Comparison of ENCODE assay signal across 8 cellular contexts in the genomic region with DNA sequence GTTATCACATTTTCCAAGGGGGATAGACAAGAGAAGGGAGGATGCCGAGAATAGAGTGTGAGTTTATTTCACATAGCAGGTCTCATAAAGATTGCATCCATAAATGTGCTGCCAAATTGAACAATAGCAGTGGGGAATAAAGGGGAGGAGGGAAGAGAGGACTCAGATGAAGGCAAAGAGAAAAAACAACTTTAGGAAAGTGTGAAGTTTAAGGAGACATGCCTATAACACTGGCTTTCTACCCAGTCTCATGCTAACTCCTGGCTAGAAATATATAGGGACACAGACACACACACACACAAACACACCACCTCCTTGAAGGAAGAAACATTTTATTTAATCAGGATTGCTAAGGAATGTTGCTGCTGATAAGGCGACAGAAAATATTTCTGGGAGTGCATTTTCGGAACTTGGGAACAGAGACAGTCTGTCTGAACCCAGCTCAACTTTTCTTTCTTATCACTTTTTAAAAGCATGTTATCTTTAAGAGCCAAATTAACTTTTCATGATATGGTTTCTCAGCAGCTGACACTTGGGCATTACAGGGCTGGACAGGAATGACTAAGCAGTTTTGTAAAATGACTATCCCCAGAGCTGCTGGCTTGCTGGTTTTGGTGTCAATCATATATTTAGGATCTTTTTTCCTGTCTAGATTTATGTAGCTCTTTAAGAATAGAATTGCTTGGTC.
DNase-seq lines count a peak whose midpoint lies in the region; ATAC-seq and TF ChIP-seq lines count a peak whose summit lies in the region.

No MANE protein-coding gene starts in this region.

- no peaks in the 10 kb centered on the region for H3K36me3 ChIP-seq in HUES6 (ENCODE audit: control insufficient read depth, insufficient read depth, low read length)
- no peaks in the 10 kb centered on the region for H3K36me3 ChIP-seq in stomach smooth muscle (ENCODE audit: control insufficient read depth in 2 of 2, insufficient read depth in 2 of 2, low read length in 2 of 2)

- in situ Hi-C loops in ACHN (cut with HindIII; ENCODE audit: low pct_ligation_motif_present, low pct_unique_long_range_greater_than_20kb, low sequenced_read_pairs) = no loop called here

- peak; percentile 54 for ATAC-seq in GM21529 (IDR thresholded peaks at IDR 0.05; ENCODE audit: unreplicated experiment)

- TF ChIP-seq CTCF in fibroblast of mammary gland (conservative IDR thresholded peaks at IDR 0.05; ENCODE audit: control insufficient read depth, insufficient read depth, low read depth, low read length) = no peak

- H3K9me3 ChIP-seq in HUES6 (ENCODE audit: control insufficient read depth, insufficient read depth, low read depth, low read length) (no peaks in the 10 kb centered on the region), stomach smooth muscle (ENCODE audit: control insufficient read depth in 2 of 2, low read length in 2 of 2) (no peaks in the 10 kb centered on the region)

- H3K27me3 ChIP-seq in HUES6 (ENCODE audit: control insufficient read depth, insufficient read depth, low read length) (no peaks in the 10 kb centered on the region), stomach smooth muscle (ENCODE audit: control insufficient read depth in 1 of 2, insufficient read depth in 2 of 2, low read length in 2 of 2) (no peaks in the 10 kb centered on the region)

- H3K27ac ChIP-seq in HUES6 (ENCODE audit: low read depth, low read length) (peak overlapping the region; percentile 51; the same call in 1 of the 2 replicates), stomach smooth muscle (ENCODE audit: low read length) (peak overlapping the region; percentile 19)

- H3K9ac ChIP-seq in HUES6 (ENCODE audit: low read length) (no peak overlapping the region), stomach smooth muscle (ENCODE audit: low read length in 2 of 2) (no peak overlapping the region)

- H3K4me1 ChIP-seq in HUES6 (ENCODE audit: control insufficient read depth, insufficient read depth, low read length) = no peaks in the 10 kb centered on the region
- H3K4me1 ChIP-seq in stomach smooth muscle (ENCODE audit: control insufficient read depth, insufficient read depth, low read length) = peaks cover 5% of the 10 kb centered on the region

- H3K4me3 ChIP-seq in HUES6 (ENCODE audit: low read depth, low read length) (no peak overlapping the region), fibroblast of mammary gland (ENCODE audit: control insufficient read depth, low read depth, low read length) (no peak overlapping the region), stomach smooth muscle (ENCODE audit: low read length in 2 of 2) (no peak overlapping the region)

- DNase-seq in ACHN (peak; percentile 51), fibroblast of mammary gland (ENCODE audit: low read depth) (peak; percentile 59), anterior cingulate cortex (lab: John Stamatoyannopoulos, UW) (no peak), NCI-H510A (lab: John Stamatoyannopoulos, UW) (no peak)
- no peak for DNase-seq in activated naive CD4-positive, alpha-beta T cell treated with Interleukin-2 at 50 U/mL for 16 hours

Comparison
In these comparisons a context has a peak if more than half of its experiments do, and no peak if none do; other contexts are left out.
1. DNase-seq: peak in ACHN (single experiment) and fibroblast of mammary gland (single experiment); none in anterior cingulate cortex (0 of 58), activated naive CD4-positive, alpha-beta T cell treated with Interleukin-2 at 50 U/mL for 16 hours (single experiment) and NCI-H510A (single experiment).